Comparison of ENCODE assay signal across 8 cellular contexts in the genomic region with DNA sequence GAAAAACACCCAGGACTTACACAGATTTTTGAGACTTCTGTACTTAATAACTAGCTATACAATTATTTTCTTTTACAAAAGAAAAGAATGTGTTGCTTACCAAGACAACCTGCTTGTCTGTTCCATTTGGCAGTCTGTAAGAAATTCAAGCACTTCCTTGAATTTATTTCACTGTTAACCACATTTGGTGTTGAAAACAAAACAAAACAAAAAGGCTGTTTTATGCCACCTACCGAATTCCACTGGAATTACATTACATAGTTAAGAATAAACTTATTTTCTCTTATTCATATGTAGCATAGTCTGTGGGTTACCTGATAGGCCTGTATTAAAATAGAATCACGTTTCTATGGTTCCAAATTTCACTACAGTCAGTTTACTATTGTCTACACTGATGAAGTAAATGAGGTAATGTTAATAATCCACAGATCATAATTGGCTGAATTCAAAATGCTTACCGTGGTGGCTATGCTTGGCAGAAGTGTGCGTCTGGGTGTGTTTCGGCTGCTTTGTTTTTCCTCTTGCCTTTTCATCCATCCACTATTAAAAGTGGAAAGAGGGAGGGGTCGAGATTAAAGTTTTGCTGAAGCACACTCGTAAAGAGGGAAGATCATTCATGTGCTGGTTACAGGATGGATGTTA. TPM values are rescaled to one million over a fixed set of nuclear protein-coding genes. Genes with fewer than 3 reads are reported as not detected.
DNase-seq lines count a peak whose midpoint lies in the region; ATAC-seq, FAIRE-seq and TF ChIP-seq lines count a peak whose summit lies in the region.

A gene with protein sequence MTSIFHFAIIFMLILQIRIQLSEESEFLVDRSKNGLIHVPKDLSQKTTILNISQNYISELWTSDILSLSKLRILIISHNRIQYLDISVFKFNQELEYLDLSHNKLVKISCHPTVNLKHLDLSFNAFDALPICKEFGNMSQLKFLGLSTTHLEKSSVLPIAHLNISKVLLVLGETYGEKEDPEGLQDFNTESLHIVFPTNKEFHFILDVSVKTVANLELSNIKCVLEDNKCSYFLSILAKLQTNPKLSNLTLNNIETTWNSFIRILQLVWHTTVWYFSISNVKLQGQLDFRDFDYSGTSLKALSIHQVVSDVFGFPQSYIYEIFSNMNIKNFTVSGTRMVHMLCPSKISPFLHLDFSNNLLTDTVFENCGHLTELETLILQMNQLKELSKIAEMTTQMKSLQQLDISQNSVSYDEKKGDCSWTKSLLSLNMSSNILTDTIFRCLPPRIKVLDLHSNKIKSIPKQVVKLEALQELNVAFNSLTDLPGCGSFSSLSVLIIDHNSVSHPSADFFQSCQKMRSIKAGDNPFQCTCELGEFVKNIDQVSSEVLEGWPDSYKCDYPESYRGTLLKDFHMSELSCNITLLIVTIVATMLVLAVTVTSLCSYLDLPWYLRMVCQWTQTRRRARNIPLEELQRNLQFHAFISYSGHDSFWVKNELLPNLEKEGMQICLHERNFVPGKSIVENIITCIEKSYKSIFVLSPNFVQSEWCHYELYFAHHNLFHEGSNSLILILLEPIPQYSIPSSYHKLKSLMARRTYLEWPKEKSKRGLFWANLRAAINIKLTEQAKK (minus strand): TSS at position 138 of the 642 bp plus-strand sequence. CDS start 5,960 bp downstream, outside the sequence.

- H3K4me3 ChIP-seq in BLaER1 treated with 17β-estradiol and CSF1 and Interleukin-3, amounts not matched to agents 10 nM and 100 nM: peak within 1 kb of the TSS; percentile 51 to 72 (median 64)
- peak within 1 kb of the TSS; percentile 5 to 43 (median 30) for H3K4me3 ChIP-seq in pancreas

- 32 to 40% methylated on average over 7 of the region's 7 CpGs for WGBS in pancreas, 2 donors

- H3K27me3 ChIP-seq in BLaER1 treated with 17β-estradiol and CSF1 and Interleukin-3, amounts not matched to agents 10 nM and 100 nM: no peaks in the 10 kb centered on the region
- no peaks in the 10 kb centered on the region for H3K27me3 ChIP-seq in pancreas

- peak within 1 kb of the TSS; percentile 68 to 98 (median 86) for H3K4me2 ChIP-seq in BLaER1 treated with 17β-estradiol and CSF1 and Interleukin-3, amounts not matched to agents 10 nM and 100 nM

- peak; percentile 74 for DNase-seq in M059J (ENCODE audit: low read depth)
- no peak for DNase-seq in activated CD4-positive, alpha-beta memory T cell treated with anti-CD3 and anti-CD28 coated beads, Interleukin-2, amount 10 ng/mL, durations not matched to agents 7 days and 5 days
- DNase-seq in foreskin melanocyte: peak; percentile 69
- DNase-seq in pancreas: no peak
- DNase-seq in NCI-H1092 treated with DMSO at 0.1 percent for 48 hours (lab: John Stamatoyannopoulos, UW): no peak
- no peak for DNase-seq in NCI-H187 (lab: John Stamatoyannopoulos, UW)

- H3K27me3 Mint-ChIP-seq in activated CD4-positive, alpha-beta memory T cell treated with anti-CD3 and anti-CD28 coated beads, Interleukin-2, amount 10 ng/mL, durations not matched to agents 7 days and 5 days: no peaks in the 10 kb centered on the region

- H3K36me3 Mint-ChIP-seq in activated CD4-positive, alpha-beta memory T cell treated with anti-CD3 and anti-CD28 coated beads, Interleukin-2, amount 10 ng/mL, durations not matched to agents 7 days and 5 days (ENCODE audit: low read depth): peaks cover 38% of the 10 kb centered on the region

- H3K9ac ChIP-seq in BLaER1 treated with 17β-estradiol and CSF1 and Interleukin-3, amounts not matched to agents 10 nM and 100 nM: peak within 1 kb of the TSS; percentile 70 to 93 (median 82)

- H3K4me3 Mint-ChIP-seq in activated CD4-positive, alpha-beta memory T cell treated with anti-CD3 and anti-CD28 coated beads, Interleukin-2, amount 10 ng/mL, durations not matched to agents 7 days and 5 days: peak within 1 kb of the TSS; percentile 80

- TF ChIP-seq CTCF in pancreas (IDR thresholded peaks at IDR 0.05): peak in 3 of 4 donors; percentile 30 to 51 (median 49)

- peak; percentile 96 for FAIRE-seq in pancreas (lab: Jason Lieb, UNC)

- POLR2A ChIA-PET in activated CD4-positive, alpha-beta memory T cell treated with anti-CD3 and anti-CD28 coated beads, Interleukin-2, amount 10 ng/mL, durations not matched to agents 7 days and 5 days (lab: Charles Lee): interaction anchor here (0.7 to 3.3 kb wide), 12 partner anchors 9 to 628 kb away, joined by 3 to 18 read pairs (median 4); a partner anchor contains a TSS

- H3K9me3 ChIP-seq in BLaER1 treated with 17β-estradiol and CSF1 and Interleukin-3, amounts not matched to agents 10 nM and 100 nM (replicated peaks in 1 of 11): peaks cover 33 to 47% (median 44%) of the 10 kb centered on the region in 11 experiments
- no peaks in the 10 kb centered on the region for H3K9me3 ChIP-seq in pancreas

- H3K4me1 ChIP-seq in BLaER1 treated with 17β-estradiol and CSF1 and Interleukin-3, amounts not matched to agents 10 nM and 100 nM: peaks cover 27 to 55% (median 31%) of the 10 kb centered on the region in 10 experiments
- peaks cover 0 to 8% (median 0%) of the 10 kb centered on the region in 3 donors for H3K4me1 ChIP-seq in pancreas

- intact Hi-C loops in pancreas (cut with DNase I): loop anchor here in 1 of 3 donors (10.0 kb wide), 1 partner anchor 50 kb away; no protein-coding TSS in a partner anchor

- H3K27ac ChIP-seq in BLaER1 treated with 17β-estradiol and CSF1 and Interleukin-3, amounts not matched to agents 10 nM and 100 nM: peak within 1 kb of the TSS; percentile 80 to 94 (median 88)
- H3K27ac ChIP-seq in pancreas: peak within 1 kb of the TSS; percentile 29 to 82 (median 64)

- peaks cover 34 to 38% (median 36%) of the 10 kb centered on the region in 11 experiments for H3K36me3 ChIP-seq in BLaER1 treated with 17β-estradiol and CSF1 and Interleukin-3, amounts not matched to agents 10 nM and 100 nM
- H3K36me3 ChIP-seq in pancreas: no peaks in the 10 kb centered on the region

- H3K27ac Mint-ChIP-seq in activated CD4-positive, alpha-beta memory T cell treated with anti-CD3 and anti-CD28 coated beads, Interleukin-2, amount 10 ng/mL, durations not matched to agents 7 days and 5 days: peak within 1 kb of the TSS; percentile 85

- ATAC-seq in GM19035 (IDR thresholded peaks at IDR 0.05; ENCODE audit: unreplicated experiment) (peak; percentile 35), pancreas (peak; percentile 83 to 90 (median 89))

- H3K4me1 Mint-ChIP-seq in activated CD4-positive, alpha-beta memory T cell treated with anti-CD3 and anti-CD28 coated beads, Interleukin-2, amount 10 ng/mL, durations not matched to agents 7 days and 5 days: peaks cover 37% of the 10 kb centered on the region

- H4K20me1 ChIP-seq in BLaER1 treated with 17β-estradiol and CSF1 and Interleukin-3, amounts not matched to agents 10 nM and 100 nM: no peaks in the 10 kb centered on the region

- H3K9me3 Mint-ChIP-seq in activated CD4-positive, alpha-beta memory T cell treated with anti-CD3 and anti-CD28 coated beads, Interleukin-2, amount 10 ng/mL, durations not matched to agents 7 days and 5 days: peaks cover 25% of the 10 kb centered on the region

- CTCF ChIA-PET in activated CD4-positive, alpha-beta memory T cell treated with anti-CD3 and anti-CD28 coated beads, Interleukin-2, amount 10 ng/mL, durations not matched to agents 7 days and 5 days (lab: Charles Lee): interaction anchor here (0.7 to 3.8 kb wide), 18 partner anchors 9 to 623 kb away, joined by 3 to 53 read pairs (median 5); a partner anchor contains a TSS

RNA-seq across cellular contexts. Expression of the gene that starts here (rescaled TPM):
- total RNA-seq in M059J (2014; rRNA removed; shearing (Covaris generic)): 3.2 and 5.5 TPM in 2 replicates
- total RNA-seq in activated CD4-positive, alpha-beta memory T cell treated with anti-CD3 and anti-CD28 coated beads, Interleukin-2, amount 10 ng/mL, durations not matched to agents 7 days and 5 days: 10 to 100 TPM; 11.7 to 12.0 TPM
- total RNA-seq in pancreas: 10 to 100 TPM in 2 of 6 donors, 1 to 10 TPM in 4; 3.7 to 25.3 (median 7.4) TPM
- 1 to 10 TPM; 1.3 to 1.4 TPM for polyA plus RNA-seq in pancreas

Comparison
In these comparisons a context has a peak if more than half of its experiments do, and no peak if none do; other contexts are left out.
1. DNase-seq: peak in M059J (single experiment) and foreskin melanocyte (single experiment); none in activated CD4-positive, alpha-beta memory T cell treated with anti-CD3 and anti-CD28 coated beads, Interleukin-2, amount 10 ng/mL, durations not matched to agents 7 days and 5 days (single experiment), pancreas (0 of 6), NCI-H1092 treated with DMSO at 0.1 percent for 48 hours (single experiment) and NCI-H187 (0 of 2).